ENCODE assay signal across 18 cellular contexts in genomic region chr2:102002229-102002628, GRCh38. TPM values are rescaled to one million over a fixed set of nuclear protein-coding genes. Genes with fewer than 3 reads are reported as not detected.
DNase-seq lines count a peak whose midpoint lies in the region; ATAC-seq and TF ChIP-seq lines count a peak whose summit lies in the region.
"Had no signal": no experiment of that assay in that cellular context is flagged by ENCODE, and none has a peak within 500 bp of the region (broad histone marks: within the 10 kb centered on the region; RNA-seq: fewer than 3 reads in every experiment).

No MANE protein-coding gene starts in this region.

- no peak overlapping the region for H3K4me3 Mint-ChIP-seq in activated T-cell treated with anti-CD3 and anti-CD28 coated beads, Interleukin-2, amount 50 U/mL, for 4 hours
- H3K4me3 Mint-ChIP-seq in Caco-2 (ENCODE audit: unreplicated experiment) = no peak overlapping the region
- H3K4me3 Mint-ChIP-seq: CD4-positive, alpha-beta T cell had no signal

- H3K27me3 ChIP-seq in Caco-2 (replicated peaks; ENCODE audit: control insufficient read depth, insufficient read depth, low read length) (no peaks in the 10 kb centered on the region), RWPE2 (ENCODE audit: insufficient read depth, poor library complexity, severe bottlenecking) (no peaks in the 10 kb centered on the region), mesenchymal stem cell (ENCODE audit: control insufficient read depth in 1 of 2, insufficient read depth in 1 of 2, low read length in 2 of 2) (peaks cover 7 to 8% of the 10 kb centered on the region in 2 experiments)

- H2AK5ac ChIP-seq in mesenchymal stem cell (ENCODE audit: low read length, severe bottlenecking) = no peak overlapping the region

- H3K9ac ChIP-seq in mesenchymal stem cell (ENCODE audit: low read length) = no peak overlapping the region
- H3K9ac ChIP-seq: BLaER1 treated with 17β-estradiol and CSF1 and Interleukin-3, amounts not matched to agents 10 nM and 100 nM; GM23248 had no signal

- H2BK120ac ChIP-seq in mesenchymal stem cell (ENCODE audit: low read depth, low read length) = no peak overlapping the region

- H3K4me1 ChIP-seq in Caco-2 (peaks cover 53% of the 10 kb centered on the region), RWPE2 (ENCODE audit: insufficient read depth, poor library complexity, severe bottlenecking) (peaks cover 13% of the 10 kb centered on the region), mesenchymal stem cell (ENCODE audit: control insufficient read depth, insufficient read depth, low read depth, low read length) (peaks cover 3% of the 10 kb centered on the region)

- no peak overlapping the region for H2BK15ac ChIP-seq in mesenchymal stem cell (ENCODE audit: low read depth, poor library complexity, severe bottlenecking)

- no peak overlapping the region for H2AFZ ChIP-seq in mesenchymal stem cell (ENCODE audit: low read depth, low read length)
- H2AFZ ChIP-seq: GM23248 had no signal

- CTCF ChIA-PET in Caco-2 (lab: Charles Lee) = interaction anchor here (0.8 to 1.2 kb wide), 3 partner anchors 18 to 239 kb away, joined by 3 to 4 read pairs (median 3); no protein-coding TSS in a partner anchor
- CTCF ChIA-PET in GM10248 (lab: Yijun Ruan, JAX) = interaction anchor here (4.0 to 4.3 kb wide), 3 partner anchors 18 to 238 kb away, joined by 15 to 29 read pairs (median 22); no protein-coding TSS in a partner anchor

- no peak overlapping the region for H3K4me3 ChIP-seq in Caco-2 (ENCODE audit: low read depth, low read length)
- no peak overlapping the region for H3K4me3 ChIP-seq in RWPE2 (ENCODE audit: severe bottlenecking)
- no peak overlapping the region for H3K4me3 ChIP-seq in mesenchymal stem cell (ENCODE audit: insufficient read depth in 1 of 2, low read depth in 1 of 2, low read length in 2 of 2)
- H3K4me3 ChIP-seq: BLaER1 treated with 17β-estradiol and CSF1 and Interleukin-3, amounts not matched to agents 10 nM and 100 nM; GM23248 had no signal

- H3K9me3 Mint-ChIP-seq in activated T-cell treated with anti-CD3 and anti-CD28 coated beads, Interleukin-2, amount 50 U/mL, for 4 hours = no peaks in the 10 kb centered on the region
- H3K9me3 Mint-ChIP-seq in Caco-2 (ENCODE audit: unreplicated experiment) = no peaks in the 10 kb centered on the region
- H3K9me3 Mint-ChIP-seq: CD4-positive, alpha-beta T cell had no signal

- H3K9me3 ChIP-seq in Caco-2 (no peaks in the 10 kb centered on the region), RWPE2 (ENCODE audit: severe bottlenecking) (no peaks in the 10 kb centered on the region), mesenchymal stem cell (ENCODE audit: control insufficient read depth, low read length) (no peaks in the 10 kb centered on the region)
- H3K9me3 ChIP-seq: BLaER1 treated with 17β-estradiol and CSF1 and Interleukin-3, amounts not matched to agents 10 nM and 100 nM had no signal

- H3K23ac ChIP-seq in mesenchymal stem cell (ENCODE audit: low read length in 2 of 2) = no peak overlapping the region

- no peaks in the 10 kb centered on the region for H3K79me1 ChIP-seq in mesenchymal stem cell (replicated peaks; ENCODE audit: low read length, poor library complexity, severe bottlenecking)

- H3K4me1 Mint-ChIP-seq in activated T-cell treated with anti-CD3 and anti-CD28 coated beads, Interleukin-2, amount 50 U/mL, for 4 hours (ENCODE audit: low read depth) = peaks cover 36% of the 10 kb centered on the region
- peaks cover 7% of the 10 kb centered on the region for H3K4me1 Mint-ChIP-seq in Caco-2 (ENCODE audit: low read depth, unreplicated experiment)

- no peaks in the 10 kb centered on the region for H3K36me3 ChIP-seq in Caco-2 (ENCODE audit: control insufficient read depth, insufficient read depth, low read length)
- no peaks in the 10 kb centered on the region for H3K36me3 ChIP-seq in RWPE2 (ENCODE audit: low read depth)
- no peaks in the 10 kb centered on the region for H3K36me3 ChIP-seq in mesenchymal stem cell (ENCODE audit: control insufficient read depth in 1 of 2, insufficient read depth in 2 of 2, low read depth in 1 of 2, low read length in 2 of 2)

- 64% methylated on average over 3 of the region's 3 CpGs for WGBS in mesenchymal stem cell

- TF ChIP-seq CTCF in Caco-2 (IDR thresholded peaks at IDR 0.05; ENCODE audit: insufficient read depth in 1 of 2, low read depth in 1 of 2, low read length in 1 of 2, severe bottlenecking in 1 of 2, unreplicated experiment in 1 of 2) = no peak
- TF ChIP-seq CTCF in RWPE2 (IDR thresholded peaks at IDR 0.05; ENCODE audit: poor library complexity, severe bottlenecking) = no peak
- TF ChIP-seq CTCF in GM10248 (IDR thresholded peaks at IDR 0.05; ENCODE audit: control extremely low read depth, extremely low read depth, low read depth, missing control alignments) = no peak

- no peak overlapping the region for H2BK12ac ChIP-seq in mesenchymal stem cell (ENCODE audit: low read length in 2 of 2)

- H3K18ac ChIP-seq in mesenchymal stem cell (ENCODE audit: low read depth in 1 of 2, low read length in 2 of 2) = no peak overlapping the region

- H3K14ac ChIP-seq in mesenchymal stem cell (ENCODE audit: low read length in 2 of 2) = no peak overlapping the region

- H3K27me3 Mint-ChIP-seq in activated T-cell treated with anti-CD3 and anti-CD28 coated beads, Interleukin-2, amount 50 U/mL, for 4 hours (ENCODE audit: low read depth) = peaks cover 9% of the 10 kb centered on the region
- H3K27me3 Mint-ChIP-seq in Caco-2 (ENCODE audit: insufficient read depth, unreplicated experiment) = no peaks in the 10 kb centered on the region
- H3K27me3 Mint-ChIP-seq: CD4-positive, alpha-beta T cell had no signal

- H3K36me3 Mint-ChIP-seq in activated T-cell treated with anti-CD3 and anti-CD28 coated beads, Interleukin-2, amount 50 U/mL, for 4 hours (ENCODE audit: insufficient read depth) = no peaks in the 10 kb centered on the region
- no peaks in the 10 kb centered on the region for H3K36me3 Mint-ChIP-seq in Caco-2 (ENCODE audit: insufficient read depth, unreplicated experiment)

- H4K8ac ChIP-seq in mesenchymal stem cell (ENCODE audit: low read length) = no peak overlapping the region

- intact Hi-C loops in Caco-2 (cut with micrococcal nuclease; ENCODE audit: unreplicated experiment) = no loop called here
- intact Hi-C loops in posterior vena cava (cut with DNase I) = loop anchor here in 1 of 2 donors (10.0 kb wide), 1 partner anchor 243 kb away; no protein-coding TSS in a partner anchor

- no peak overlapping the region for H3K4ac ChIP-seq in mesenchymal stem cell (ENCODE audit: low read depth in 1 of 2, low read length in 2 of 2)

- DNase-seq in activated T-cell treated with anti-CD3 and anti-CD28 coated beads, Interleukin-2, amount 50 U/mL, for 4 hours = no peak
- DNase-seq in activated T-cell treated with anti-CD3 and anti-CD28 coated beads, Interleukin-2, amount 50 U/mL, for 1 hour = no peak
- DNase-seq in Caco-2 (no peak), RWPE2 (ENCODE audit: low spot score) (no peak), mesenchymal stem cell (no peak), GM10248 (ENCODE audit: extremely low spot score) (no peak), posterior vena cava (ENCODE audit: low spot score) (no peak)
- DNase-seq in NK-92 treated with Interleukin-12 subunit alpha and Interleukin-12 subunit beta, amount 100 ng/mL, for 24 hours (lab: John Stamatoyannopoulos, UW) = no peak
- DNase-seq: ACHN; CD4-positive, alpha-beta T cell; DMS153; DMS79 treated with DMSO at 0.1 percent for 48 hours; EL; GM23248; H7; IMR-90 had no signal

- H3K27ac ChIP-seq in RWPE2 (ENCODE audit: poor library complexity, severe bottlenecking) (peak overlapping the region; percentile 32), mesenchymal stem cell (ENCODE audit: low read length, poor library complexity, severe bottlenecking) (no peak overlapping the region)
- H3K27ac ChIP-seq: BLaER1 treated with 17β-estradiol and CSF1 and Interleukin-3, amounts not matched to agents 10 nM and 100 nM; GM23248 had no signal

- no peak overlapping the region for H2BK5ac ChIP-seq in mesenchymal stem cell (ENCODE audit: low read depth, low read length, poor library complexity, severe bottlenecking)

- no peak overlapping the region for H3K4me2 ChIP-seq in mesenchymal stem cell (ENCODE audit: low read length, poor library complexity, severe bottlenecking)
- H3K4me2 ChIP-seq: BLaER1 treated with 17β-estradiol and CSF1 and Interleukin-3, amounts not matched to agents 10 nM and 100 nM had no signal

- no peak overlapping the region for H3K27ac Mint-ChIP-seq in Caco-2 (ENCODE audit: unreplicated experiment)
- H3K27ac Mint-ChIP-seq: CD4-positive, alpha-beta T cell had no signal

- POLR2A ChIA-PET in Caco-2 (lab: Charles Lee) (no interaction called here), GM10248 (lab: Yijun Ruan, JAX) (no interaction called here)

- peak overlapping the region; percentile 21 for H4K91ac ChIP-seq in mesenchymal stem cell (ENCODE audit: low read length)

- TSS peak; percentile 3 for BruUV-seq in Caco-2 (replicated peaks; lab: Mats Ljungman, UMichigan)

- ATAC-seq in activated T-cell treated with anti-CD3 and anti-CD28 coated beads, Interleukin-2, amount 50 U/mL, for 4 hours = peak; percentile 9 to 13
- no peak for ATAC-seq in RWPE2 (ENCODE audit: low read depth)

RNA-seq across cellular contexts. Expression of gene IL1R2, which starts 10.5 kb away (rescaled TPM):
- total RNA-seq in activated T-cell treated with anti-CD3 and anti-CD28 coated beads, Interleukin-2, amount 50 U/mL, for 4 hours = 10 to 100 TPM in 1 of 3 donors, 1 to 10 TPM in 2; 4.1 to 11.4 (median 4.3) TPM
- total RNA-seq in Caco-2 (2022) (10.1 and 15.5 TPM in 2 replicates), posterior vena cava (10 to 100 TPM; 16.3 to 27.0 TPM)
- 3.4 TPM for polyA plus RNA-seq in mesenchymal stem cell (2013, experiment 1 of 2)
- polyA plus RNA-seq in mesenchymal stem cell (2013, experiment 2 of 2) = 3.0 TPM
- total RNA-seq: A172, IMR-90 had no signal
- polyA plus RNA-seq: IMR-90 had no signal
